8 cellular contexts compared by ENCODE assay signal in genomic region chr10:68957654-68958053, GRCh38. TPM values are rescaled to one million over a fixed set of nuclear protein-coding genes. Genes with fewer than 3 reads are reported as not detected.
DNase-seq lines count a peak whose midpoint lies in the region; ATAC-seq and TF ChIP-seq lines count a peak whose summit lies in the region.

No MANE protein-coding gene starts in this region.

- peaks cover 31% of the 10 kb centered on the region for H3K4me1 Mint-ChIP-seq in T-helper 1 cell treated with Interleukin-12 subunit alpha and Interleukin-12 subunit beta and Interleukin-4 antibody, amounts not matched to agents 30 μg/mL and 1 μg/mL, for 36 hours (ENCODE audit: low read depth)
- H3K4me1 Mint-ChIP-seq in WTC11 (peaks cover 9% of the 10 kb centered on the region), glutamatergic neuron (ENCODE audit: low read depth, unreplicated experiment) (peaks cover 4% of the 10 kb centered on the region)
- H3K4me1 Mint-ChIP-seq in stimulated activated effector memory CD8-positive, alpha-beta T cell treated with anti-CD3 and anti-CD28 coated beads, Interleukin-12 subunit alpha, Interleukin-12 subunit beta, amount 100 ng/mL, for 72 hours: peaks cover 46% of the 10 kb centered on the region

- POLR2A ChIA-PET in WTC11 (lab: Charles Lee): no interaction called here

- H3K27ac Mint-ChIP-seq in T-helper 1 cell treated with Interleukin-12 subunit alpha and Interleukin-12 subunit beta and Interleukin-4 antibody, amounts not matched to agents 30 μg/mL and 1 μg/mL, for 36 hours: peak overlapping the region; percentile 100
- H3K27ac Mint-ChIP-seq in WTC11 (peak overlapping the region; percentile 78), glutamatergic neuron (ENCODE audit: unreplicated experiment) (peak overlapping the region; percentile 73)
- peak overlapping the region; percentile 100 for H3K27ac Mint-ChIP-seq in stimulated activated effector memory CD8-positive, alpha-beta T cell treated with anti-CD3 and anti-CD28 coated beads, Interleukin-12 subunit alpha, Interleukin-12 subunit beta, amount 100 ng/mL, for 72 hours

- no peak for ATAC-seq in WTC11
- no peak for ATAC-seq in stimulated activated effector memory CD8-positive, alpha-beta T cell treated with anti-CD3 and anti-CD28 coated beads, Interleukin-12 subunit alpha, Interleukin-12 subunit beta, amount 100 ng/mL, for 72 hours

- no peak for TF ChIP-seq CTCF in WTC11 (IDR thresholded peaks at IDR 0.05)
- TF ChIP-seq CTCF in glutamatergic neuron (IDR thresholded peaks at IDR 0.05; ENCODE audit: partially characterized antibody, unreplicated experiment): no peak

- no peaks in the 10 kb centered on the region for H3K27me3 Mint-ChIP-seq in T-helper 1 cell treated with Interleukin-12 subunit alpha and Interleukin-12 subunit beta and Interleukin-4 antibody, amounts not matched to agents 30 μg/mL and 1 μg/mL, for 36 hours (ENCODE audit: low read depth)
- H3K27me3 Mint-ChIP-seq in WTC11 (ENCODE audit: low read depth) (no peaks in the 10 kb centered on the region), glutamatergic neuron (ENCODE audit: unreplicated experiment) (peaks cover 4% of the 10 kb centered on the region)

- peak overlapping the region; percentile 99 for H3K4me3 Mint-ChIP-seq in T-helper 1 cell treated with Interleukin-12 subunit alpha and Interleukin-12 subunit beta and Interleukin-4 antibody, amounts not matched to agents 30 μg/mL and 1 μg/mL, for 36 hours
- H3K4me3 Mint-ChIP-seq in WTC11 (peak overlapping the region; percentile 99), glutamatergic neuron (ENCODE audit: unreplicated experiment) (peak overlapping the region; percentile 100)
- H3K4me3 Mint-ChIP-seq in stimulated activated effector memory CD8-positive, alpha-beta T cell treated with anti-CD3 and anti-CD28 coated beads, Interleukin-12 subunit alpha, Interleukin-12 subunit beta, amount 100 ng/mL, for 72 hours: peak overlapping the region; percentile 100

- CTCF ChIA-PET in WTC11 (lab: Charles Lee): no interaction called here

- no peaks in the 10 kb centered on the region for H3K9me3 Mint-ChIP-seq in T-helper 1 cell treated with Interleukin-12 subunit alpha and Interleukin-12 subunit beta and Interleukin-4 antibody, amounts not matched to agents 30 μg/mL and 1 μg/mL, for 36 hours
- H3K9me3 Mint-ChIP-seq in WTC11 (peaks cover 3% of the 10 kb centered on the region; the same call in 1 of the 2 replicates), glutamatergic neuron (ENCODE audit: unreplicated experiment) (peaks cover 2% of the 10 kb centered on the region)
- no peaks in the 10 kb centered on the region for H3K9me3 Mint-ChIP-seq in stimulated activated effector memory CD8-positive, alpha-beta T cell treated with anti-CD3 and anti-CD28 coated beads, Interleukin-12 subunit alpha, Interleukin-12 subunit beta, amount 100 ng/mL, for 72 hours

- peaks cover 23% of the 10 kb centered on the region for H3K36me3 Mint-ChIP-seq in T-helper 1 cell treated with Interleukin-12 subunit alpha and Interleukin-12 subunit beta and Interleukin-4 antibody, amounts not matched to agents 30 μg/mL and 1 μg/mL, for 36 hours (ENCODE audit: low read depth)
- H3K36me3 Mint-ChIP-seq in WTC11: peaks cover 34% of the 10 kb centered on the region
- H3K36me3 Mint-ChIP-seq in glutamatergic neuron (ENCODE audit: unreplicated experiment): no peaks in the 10 kb centered on the region
- H3K36me3 Mint-ChIP-seq in stimulated activated effector memory CD8-positive, alpha-beta T cell treated with anti-CD3 and anti-CD28 coated beads, Interleukin-12 subunit alpha, Interleukin-12 subunit beta, amount 100 ng/mL, for 72 hours: peaks cover 83% of the 10 kb centered on the region

- DNase-seq in T-helper 1 cell (no peak), WTC11 (ENCODE audit: low spot score) (no peak), glutamatergic neuron (no peak), kidney tubule cell (ENCODE audit: low spot score) (no peak), Ammon's horn (ENCODE audit: low spot score) (no peak), OCI-M2 (lab: John Stamatoyannopoulos, UW; ENCODE audit: unreplicated experiment) (no peak)
- peak in 1 of 2 donors; percentile 46 for DNase-seq in stimulated activated effector memory CD8-positive, alpha-beta T cell treated with anti-CD3 and anti-CD28 coated beads, Interleukin-12 subunit alpha, Interleukin-12 subunit beta, amount 100 ng/mL, for 72 hours (ENCODE audit: low spot score in 2 of 2)

TF ChIP-seq in WTC11, 78 proteins besides CTCF, POLR2A, EP300 and RAD21:
- no peak for TF ChIP-seq ESRRA (CRISPR knock-in tag; IDR thresholded peaks at IDR 0.05; ENCODE audit: borderline replicate concordance)
- TF ChIP-seq NR2C2 (CRISPR knock-in tag; IDR thresholded peaks at IDR 0.05): no peak
- TF ChIP-seq ZNF396 (CRISPR knock-in tag; IDR thresholded peaks at IDR 0.05; ENCODE audit: borderline replicate concordance): no peak
- TF ChIP-seq, protein P1, sequence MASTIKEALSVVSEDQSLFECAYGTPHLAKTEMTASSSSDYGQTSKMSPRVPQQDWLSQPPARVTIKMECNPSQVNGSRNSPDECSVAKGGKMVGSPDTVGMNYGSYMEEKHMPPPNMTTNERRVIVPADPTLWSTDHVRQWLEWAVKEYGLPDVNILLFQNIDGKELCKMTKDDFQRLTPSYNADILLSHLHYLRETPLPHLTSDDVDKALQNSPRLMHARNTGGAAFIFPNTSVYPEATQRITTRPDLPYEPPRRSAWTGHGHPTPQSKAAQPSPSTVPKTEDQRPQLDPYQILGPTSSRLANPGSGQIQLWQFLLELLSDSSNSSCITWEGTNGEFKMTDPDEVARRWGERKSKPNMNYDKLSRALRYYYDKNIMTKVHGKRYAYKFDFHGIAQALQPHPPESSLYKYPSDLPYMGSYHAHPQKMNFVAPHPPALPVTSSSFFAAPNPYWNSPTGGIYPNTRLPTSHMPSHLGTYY (CRISPR knock-in tag; IDR thresholded peaks at IDR 0.05): no peak
- no peak for TF ChIP-seq ZNF423 (CRISPR knock-in tag; IDR thresholded peaks at IDR 0.05)
- TF ChIP-seq TCF7 (CRISPR knock-in tag; IDR thresholded peaks at IDR 0.05; ENCODE audit: low read depth): no peak
- TF ChIP-seq USF1 (CRISPR knock-in tag; IDR thresholded peaks at IDR 0.05): no peak
- TF ChIP-seq FOXP4 (CRISPR knock-in tag; IDR thresholded peaks at IDR 0.05): no peak
- TF ChIP-seq, protein P2, sequence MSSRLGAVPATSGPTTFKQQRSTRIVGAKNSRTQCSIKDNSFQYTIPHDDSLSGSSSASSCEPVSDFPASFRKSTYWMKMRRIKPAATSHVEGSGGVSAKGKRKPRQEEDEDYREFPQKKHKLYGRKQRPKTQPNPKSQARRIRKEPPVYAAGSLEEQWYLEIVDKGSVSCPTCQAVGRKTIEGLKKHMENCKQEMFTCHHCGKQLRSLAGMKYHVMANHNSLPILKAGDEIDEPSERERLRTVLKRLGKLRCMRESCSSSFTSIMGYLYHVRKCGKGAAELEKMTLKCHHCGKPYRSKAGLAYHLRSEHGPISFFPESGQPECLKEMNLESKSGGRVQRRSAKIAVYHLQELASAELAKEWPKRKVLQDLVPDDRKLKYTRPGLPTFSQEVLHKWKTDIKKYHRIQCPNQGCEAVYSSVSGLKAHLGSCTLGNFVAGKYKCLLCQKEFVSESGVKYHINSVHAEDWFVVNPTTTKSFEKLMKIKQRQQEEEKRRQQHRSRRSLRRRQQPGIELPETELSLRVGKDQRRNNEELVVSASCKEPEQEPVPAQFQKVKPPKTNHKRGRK (CRISPR knock-in tag; IDR thresholded peaks at IDR 0.05; ENCODE audit: borderline replicate concordance): no peak

RNA-seq across cellular contexts. Expression of gene DDX21, which starts 1.7 kb away (rescaled TPM):
- total RNA-seq in WTC11 (2021) (116 to 194 TPM (median 119 TPM) in 3 replicates), glutamatergic neuron (ENCODE audit: unreplicated experiment) (39.9 TPM)

RNA-seq across cellular contexts. Expression of gene KIFBP, which starts 30.9 kb away (rescaled TPM):
- total RNA-seq in WTC11 (2021) (31.2 to 34.7 TPM (median 33.4 TPM) in 3 replicates), glutamatergic neuron (ENCODE audit: unreplicated experiment) (45.3 TPM)

RNA-seq across cellular contexts. Expression of gene DDX50, which starts 56.5 kb away (rescaled TPM):
- total RNA-seq in WTC11 (2021): 37.1 to 43.4 TPM (median 42.9 TPM) in 3 replicates
- total RNA-seq in glutamatergic neuron (ENCODE audit: unreplicated experiment): 31.6 TPM
